Comparison of ENCODE assay signal across 2 cellular contexts in the genomic region with DNA sequence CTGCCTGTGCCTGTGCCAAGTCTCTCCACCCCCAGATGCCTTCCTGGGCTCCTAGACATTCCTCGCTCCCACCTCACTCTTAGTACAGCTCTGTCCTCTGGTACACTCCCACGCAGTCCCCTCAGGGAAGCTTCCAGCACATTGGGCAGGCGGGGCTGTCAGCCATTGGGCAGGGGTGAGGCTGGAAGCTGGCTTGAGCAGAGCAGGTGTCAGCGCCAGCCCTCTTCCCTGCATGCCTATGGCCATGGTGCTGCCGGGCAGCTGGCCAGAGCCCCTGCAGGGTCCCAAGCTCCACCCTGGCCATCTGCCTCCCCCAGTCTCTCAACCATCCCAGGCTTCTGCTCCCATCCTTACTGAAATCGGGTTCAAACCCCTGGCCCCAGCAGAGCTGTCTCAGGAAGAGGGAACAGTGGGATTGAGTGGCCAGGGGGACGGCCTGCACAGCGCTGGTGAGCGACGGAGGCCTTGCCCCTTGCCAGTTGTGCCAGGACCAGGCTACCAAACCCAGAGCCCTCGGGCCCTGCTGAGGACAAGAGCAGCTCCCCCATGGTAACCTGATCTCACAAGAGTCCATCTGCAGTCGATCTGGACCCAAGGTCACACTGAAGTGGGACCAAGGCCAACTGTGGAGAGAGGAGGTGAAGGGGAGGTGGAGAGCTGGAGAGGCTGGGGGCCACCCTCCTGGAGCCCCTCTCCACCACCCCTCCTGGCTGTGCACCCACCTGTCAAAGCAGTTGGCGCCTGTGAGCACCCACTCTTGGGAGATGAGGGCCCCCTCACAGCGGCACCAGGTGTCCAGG.
A peak's percentile ranks its signal among the peaks of the same experiment; 100 is the strongest.
TF ChIP-seq lines count a peak whose summit lies in the region.

No MANE protein-coding gene starts in this region.

TF ChIP-seq in HEK293, 187 proteins besides CTCF, POLR2A, EP300 and RAD21:
- TF ChIP-seq, protein P1, sequence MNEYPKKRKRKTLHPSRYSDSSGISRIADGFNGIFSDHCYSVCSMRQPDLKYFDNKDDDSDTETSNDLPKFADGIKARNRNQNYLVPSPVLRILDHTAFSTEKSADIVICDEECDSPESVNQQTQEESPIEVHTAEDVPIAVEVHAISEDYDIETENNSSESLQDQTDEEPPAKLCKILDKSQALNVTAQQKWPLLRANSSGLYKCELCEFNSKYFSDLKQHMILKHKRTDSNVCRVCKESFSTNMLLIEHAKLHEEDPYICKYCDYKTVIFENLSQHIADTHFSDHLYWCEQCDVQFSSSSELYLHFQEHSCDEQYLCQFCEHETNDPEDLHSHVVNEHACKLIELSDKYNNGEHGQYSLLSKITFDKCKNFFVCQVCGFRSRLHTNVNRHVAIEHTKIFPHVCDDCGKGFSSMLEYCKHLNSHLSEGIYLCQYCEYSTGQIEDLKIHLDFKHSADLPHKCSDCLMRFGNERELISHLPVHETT (tag by site-specific recombination; IDR thresholded peaks at IDR 0.05) = no peak
- TF ChIP-seq IKZF3 (tag by site-specific recombination; IDR thresholded peaks at IDR 0.05) = no peak
- peak; percentile 95 for TF ChIP-seq ZFHX2 (tag by site-specific recombination; conservative IDR thresholded peaks at IDR 0.05)
- TF ChIP-seq EGR2 (tag by site-specific recombination; IDR thresholded peaks at IDR 0.05; ENCODE audit: low read depth) = peak; percentile 93
- TF ChIP-seq KLF10 (tag by site-specific recombination; IDR thresholded peaks at IDR 0.05) = no peak

TF ChIP-seq in H1, 55 proteins besides CTCF, POLR2A, EP300 and RAD21:
- no peak for TF ChIP-seq TCF12 (IDR thresholded peaks at IDR 0.05; ENCODE audit: low read depth, low read length)
- no peak for TF ChIP-seq KDM4A (IDR thresholded peaks at IDR 0.05; ENCODE audit: low read depth, low read length, severe bottlenecking)
- TF ChIP-seq, protein P2, sequence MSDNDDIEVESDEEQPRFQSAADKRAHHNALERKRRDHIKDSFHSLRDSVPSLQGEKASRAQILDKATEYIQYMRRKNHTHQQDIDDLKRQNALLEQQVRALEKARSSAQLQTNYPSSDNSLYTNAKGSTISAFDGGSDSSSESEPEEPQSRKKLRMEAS (IDR thresholded peaks at IDR 0.05) = no peak
- no peak for TF ChIP-seq GABPA (IDR thresholded peaks at IDR 0.05; ENCODE audit: borderline replicate concordance, insufficient read depth, low read length)
- no peak for TF ChIP-seq USF2 (IDR thresholded peaks at IDR 0.05; ENCODE audit: low read length)
- TF ChIP-seq RBBP5 (IDR thresholded peaks at IDR 0.05; ENCODE audit: borderline replicate concordance, low read depth, low read length) = no peak
- TF ChIP-seq GTF2F1 (IDR thresholded peaks at IDR 0.05; ENCODE audit: borderline replicate concordance, low read depth, low read length) = no peak
- no peak for TF ChIP-seq HDAC6 (IDR thresholded peaks at IDR 0.05; ENCODE audit: low read depth, low read length)
- no peak for TF ChIP-seq TBP (IDR thresholded peaks at IDR 0.05; ENCODE audit: low read depth, low read length)
- TF ChIP-seq TEAD4 (IDR thresholded peaks at IDR 0.05; ENCODE audit: low read depth, low read length) = no peak
- no peak for TF ChIP-seq EGR1 (IDR thresholded peaks at IDR 0.05; ENCODE audit: borderline replicate concordance, low read depth, low read length)
- TF ChIP-seq RFX5 (IDR thresholded peaks at IDR 0.05; ENCODE audit: borderline replicate concordance, low read depth, low read length) = no peak
- TF ChIP-seq, protein P3, sequence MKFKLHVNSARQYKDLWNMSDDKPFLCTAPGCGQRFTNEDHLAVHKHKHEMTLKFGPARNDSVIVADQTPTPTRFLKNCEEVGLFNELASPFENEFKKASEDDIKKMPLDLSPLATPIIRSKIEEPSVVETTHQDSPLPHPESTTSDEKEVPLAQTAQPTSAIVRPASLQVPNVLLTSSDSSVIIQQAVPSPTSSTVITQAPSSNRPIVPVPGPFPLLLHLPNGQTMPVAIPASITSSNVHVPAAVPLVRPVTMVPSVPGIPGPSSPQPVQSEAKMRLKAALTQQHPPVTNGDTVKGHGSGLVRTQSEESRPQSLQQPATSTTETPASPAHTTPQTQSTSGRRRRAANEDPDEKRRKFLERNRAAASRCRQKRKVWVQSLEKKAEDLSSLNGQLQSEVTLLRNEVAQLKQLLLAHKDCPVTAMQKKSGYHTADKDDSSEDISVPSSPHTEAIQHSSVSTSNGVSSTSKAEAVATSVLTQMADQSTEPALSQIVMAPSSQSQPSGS (IDR thresholded peaks at IDR 0.05; ENCODE audit: low read length) = no peak
- no peak for TF ChIP-seq KDM1A (IDR thresholded peaks at IDR 0.05; ENCODE audit: borderline replicate concordance, low read length)
- TF ChIP-seq SIRT6 (IDR thresholded peaks at IDR 0.05; ENCODE audit: low read length) = no peak
- TF ChIP-seq YY1 (IDR thresholded peaks at IDR 0.05; ENCODE audit: low read depth, low read length) = no peak
- no peak for TF ChIP-seq CTBP2 (IDR thresholded peaks at IDR 0.05; ENCODE audit: borderline replicate concordance, insufficient read depth, insufficient read length, low read length)
